In the genomic region with DNA sequence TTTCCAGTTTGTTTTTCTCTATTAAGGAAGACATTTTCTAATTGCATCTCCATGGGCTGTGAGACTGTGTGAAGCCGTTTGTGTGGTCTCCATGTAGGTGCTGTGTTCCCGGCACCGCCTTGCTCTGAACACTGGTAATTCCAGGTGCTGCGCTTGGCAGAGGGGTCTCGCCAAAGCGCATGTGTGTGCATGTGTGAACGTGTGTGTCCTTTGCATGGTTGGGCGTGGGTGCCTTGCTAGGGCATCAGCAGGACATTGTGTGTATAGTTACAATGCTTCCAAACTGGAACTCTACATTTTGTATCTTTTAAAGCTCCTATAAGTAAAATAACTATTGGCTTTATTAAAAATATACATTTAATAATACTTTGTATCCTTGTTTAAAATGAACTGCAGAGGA, we compare ENCODE assay signal across 24 cellular contexts.
"Had no signal": no experiment of that assay in that cellular context is flagged by ENCODE, and none has a peak within 500 bp of the region (broad histone marks: within the 10 kb centered on the region; RNA-seq: fewer than 3 reads in every experiment).

No MANE protein-coding gene starts in this region.

- H3K27ac ChIP-seq: colonic mucosa, epithelial cell of prostate, esophagus squamous epithelium, gastrocnemius medialis, heart right ventricle, left lung, lower lobe of right lung had no signal

- H3K36me3 ChIP-seq: colonic mucosa had no signal

- H3K27ac Mint-ChIP-seq: dendritic cell treated with granulocyte-macrophage colony-stimulating factor and Interleukin-4, amounts not matched to agents 40 ng/mL and 50 ng/mL, for 4 days; effector memory CD8-positive, alpha-beta T cell; endodermal cell had no signal

- H3K27me3 Mint-ChIP-seq: dendritic cell treated with granulocyte-macrophage colony-stimulating factor and Interleukin-4, amounts not matched to agents 40 ng/mL and 50 ng/mL, for 4 days; effector memory CD8-positive, alpha-beta T cell; naive thymus-derived CD4-positive, alpha-beta T cell had no signal

- H3K27me3 ChIP-seq: colonic mucosa, esophagus squamous epithelium, gastrocnemius medialis, heart right ventricle, left lung had no signal

- H3K9me3 Mint-ChIP-seq: dendritic cell treated with granulocyte-macrophage colony-stimulating factor and Interleukin-4, amounts not matched to agents 40 ng/mL and 50 ng/mL, for 4 days; effector memory CD8-positive, alpha-beta T cell; endodermal cell had no signal

- ATAC-seq: effector memory CD8-positive, alpha-beta T cell; esophagus mucosa; gastrocnemius medialis; heart right ventricle; left cardiac atrium; left lung; left ventricle myocardium superior; lower lobe of right lung; naive thymus-derived CD4-positive, alpha-beta T cell had no signal

- DNase-seq: colonic mucosa; cortex of kidney; effector CD8-positive, alpha-beta T cell; effector memory CD8-positive, alpha-beta T cell; endodermal cell; erythroblast; esophagus squamous epithelium; foreskin fibroblast; foreskin melanocyte; gastrocnemius medialis; glutamatergic neuron; head of caudate nucleus; heart right ventricle; hippocampal formation; left cardiac atrium; left ventricle myocardium superior; lower lobe of right lung; mesendoderm; midbrain; naive thymus-derived CD4-positive, alpha-beta T cell had no signal

- H3K4me3 Mint-ChIP-seq: dendritic cell treated with granulocyte-macrophage colony-stimulating factor and Interleukin-4, amounts not matched to agents 40 ng/mL and 50 ng/mL, for 4 days; effector memory CD8-positive, alpha-beta T cell; endodermal cell; naive thymus-derived CD4-positive, alpha-beta T cell had no signal

- H3K4me3 ChIP-seq: colonic mucosa, esophagus squamous epithelium, gastrocnemius medialis, heart right ventricle, left lung, lower lobe of right lung had no signal

- H3K4me1 ChIP-seq: colonic mucosa had no signal

- H3K9me3 ChIP-seq: colonic mucosa, esophagus squamous epithelium, gastrocnemius medialis, heart right ventricle, left lung, lower lobe of right lung had no signal
